In genomic region chr12:19129121-19129485, GRCh38 we compare ENCODE assay signal across 8 cellular contexts. TPM values are rescaled to one million over a fixed set of nuclear protein-coding genes. Genes with fewer than 3 reads are reported as not detected.
DNase-seq lines count a peak whose midpoint lies in the region; ATAC-seq and TF ChIP-seq lines count a peak whose summit lies in the region.

No MANE protein-coding gene starts in this region.

- H3K4me2 ChIP-seq in PC-9: peak overlapping the region; percentile 68

- H3K27ac ChIP-seq in PC-9: peak overlapping the region; percentile 57

- H4K20me1 ChIP-seq in PC-9 (ENCODE audit: insufficient read depth): no peaks in the 10 kb centered on the region

- peak overlapping the region; percentile 50; the same call in 1 of the 2 replicates for H3K4me3 ChIP-seq in PC-9
- H3K4me3 ChIP-seq in epithelial cell of proximal tubule (ENCODE audit: low read depth, low read length): peak overlapping the region; percentile 43

- DNase-seq in PC-9 (peak in 1 of 2 experiments; percentile 47), epithelial cell of proximal tubule (ENCODE audit: low read depth) (no peak), pons (ENCODE audit: low spot score) (peak; percentile 35), cortex of kidney (lab: John Stamatoyannopoulos, UW) (no peak)

- intact Hi-C loops in PC-9 (cut with micrococcal nuclease; ENCODE audit: unreplicated experiment): no loop called here

- ATAC-seq in HG03565 (IDR thresholded peaks at IDR 0.05; ENCODE audit: unreplicated experiment) (no peak), HG02678 (IDR thresholded peaks at IDR 0.05; ENCODE audit: unreplicated experiment) (no peak), GM18498 (IDR thresholded peaks at IDR 0.05; ENCODE audit: unreplicated experiment) (no peak)

- CTCF ChIA-PET in PC-9 (lab: Charles Lee): interaction anchor here (0.6 to 0.7 kb wide), 2 partner anchors 32 to 277 kb away, joined by 3 to 5 read pairs; no protein-coding TSS in a partner anchor

- H3K27me3 ChIP-seq in PC-9 (ENCODE audit: insufficient read depth, low read depth): no peaks in the 10 kb centered on the region

- peak overlapping the region; percentile 54 for H3K9ac ChIP-seq in ES-I3 (ENCODE audit: low read depth, low read length)

- H3K4me1 ChIP-seq in ES-I3 (ENCODE audit: insufficient read depth, low read length): no peaks in the 10 kb centered on the region; the same call in 1 of the 2 replicates
- H3K4me1 ChIP-seq in PC-9 (replicated peaks; ENCODE audit: insufficient read depth): peaks cover 21% of the 10 kb centered on the region

- H3K9me3 ChIP-seq in ES-I3 (ENCODE audit: control insufficient read depth, insufficient read depth, low read length): peaks cover 8% of the 10 kb centered on the region; the same call in 1 of the 2 replicates
- peaks cover 8% of the 10 kb centered on the region for H3K9me3 ChIP-seq in PC-9 (ENCODE audit: insufficient read depth, low read depth)

- H3K9me2 ChIP-seq in PC-9 (ENCODE audit: insufficient read depth): no peaks in the 10 kb centered on the region

- TF ChIP-seq CTCF in PC-9 (conservative IDR thresholded peaks at IDR 0.05) (no peak), epithelial cell of proximal tubule (conservative IDR thresholded peaks at IDR 0.05; ENCODE audit: low read depth, low read length) (no peak)

- H3K36me3 ChIP-seq in ES-I3 (ENCODE audit: insufficient read depth, low read length) (no peaks in the 10 kb centered on the region), PC-9 (ENCODE audit: low read depth) (peaks cover 8% of the 10 kb centered on the region; the same call in 1 of the 2 replicates)

- POLR2A ChIA-PET in PC-9 (lab: Charles Lee; ENCODE audit: unreplicated experiment): interaction anchor here (0.6 kb wide), 2 partner anchors 55 to 145 kb away, joined by 3 to 8 read pairs; no protein-coding TSS in a partner anchor

- no TSS peak for BruUV-seq in PC-9 (replicated peaks; lab: Mats Ljungman, UMichigan)

- peaks cover 21% of the 10 kb centered on the region for H3F3A ChIP-seq in PC-9 (ENCODE audit: insufficient read depth, low read depth)

- peaks cover 29% of the 10 kb centered on the region for H3K79me2 ChIP-seq in PC-9 (ENCODE audit: low read depth)

- peak overlapping the region; percentile 88 for H2AFZ ChIP-seq in PC-9

RNA-seq across cellular contexts. Expression of gene PLEKHA5, which starts 0.4 kb away (rescaled TPM):
- total RNA-seq in PC-9 (2021) (51.3 and 54.1 TPM in 2 replicates), epithelial cell of proximal tubule (19.9 and 23.4 TPM in 2 replicates)
